10 cellular contexts compared by ENCODE assay signal in genomic region chr10:89548673-89549072, GRCh38. TPM values are rescaled to one million over a fixed set of nuclear protein-coding genes. Genes with fewer than 3 reads are reported as not detected.
"Had no signal": no experiment of that assay in that cellular context is flagged by ENCODE, and none has a peak within 500 bp of the region (broad histone marks: within the 10 kb centered on the region; RNA-seq: fewer than 3 reads in every experiment).

No MANE protein-coding gene starts in this region.

- H3K36me3 Mint-ChIP-seq: activated naive CD4-positive, alpha-beta T cell treated with anti-CD3 and anti-CD28 coated beads, Interleukin-2, amount 10 ng/mL, durations not matched to agents 7 days and 5 days; brain had no signal

- H3K27ac Mint-ChIP-seq: activated CD4-positive, alpha-beta T cell treated with anti-CD3 and anti-CD28 coated beads, Interleukin-2, amount 10 ng/mL, durations not matched to agents 7 days and 5 days; activated naive CD4-positive, alpha-beta T cell treated with anti-CD3 and anti-CD28 coated beads, Interleukin-2, amount 10 ng/mL, durations not matched to agents 7 days and 5 days; activated T-helper 2 cell treated with anti-CD3 and anti-CD28 coated beads, Interferon-gamma antibody, Interleukin-2, Interleukin-4, amounts not matched to agents 10 μg/mL and 5 μg/mL and 100 μg/mL, durations not matched to agents 14 hours and 24 hours and 36 hours; brain; nephron progenitor cell had no signal

- H3K4me1 Mint-ChIP-seq: activated CD4-positive, alpha-beta T cell treated with anti-CD3 and anti-CD28 coated beads, Interleukin-2, amount 10 ng/mL, durations not matched to agents 7 days and 5 days; activated naive CD4-positive, alpha-beta T cell treated with anti-CD3 and anti-CD28 coated beads, Interleukin-2, amount 10 ng/mL, durations not matched to agents 7 days and 5 days; brain; nephron progenitor cell had no signal

- H3K9me3 Mint-ChIP-seq: activated CD4-positive, alpha-beta T cell treated with anti-CD3 and anti-CD28 coated beads, Interleukin-2, amount 10 ng/mL, durations not matched to agents 7 days and 5 days; activated naive CD4-positive, alpha-beta T cell treated with anti-CD3 and anti-CD28 coated beads, Interleukin-2, amount 10 ng/mL, durations not matched to agents 7 days and 5 days; activated T-helper 2 cell treated with anti-CD3 and anti-CD28 coated beads, Interferon-gamma antibody, Interleukin-2, Interleukin-4, amounts not matched to agents 10 μg/mL and 5 μg/mL and 100 μg/mL, durations not matched to agents 14 hours and 24 hours and 36 hours had no signal

- H3K4me3 Mint-ChIP-seq: activated CD4-positive, alpha-beta T cell treated with anti-CD3 and anti-CD28 coated beads, Interleukin-2, amount 10 ng/mL, durations not matched to agents 7 days and 5 days; activated naive CD4-positive, alpha-beta T cell treated with anti-CD3 and anti-CD28 coated beads, Interleukin-2, amount 10 ng/mL, durations not matched to agents 7 days and 5 days; brain; nephron progenitor cell had no signal

- DNase-seq: activated CD4-positive, alpha-beta T cell treated with anti-CD3 and anti-CD28 coated beads, Interleukin-2, amount 10 ng/mL, durations not matched to agents 7 days and 5 days; activated CD4-positive, CD25-positive, alpha-beta regulatory T cell; activated naive CD4-positive, alpha-beta T cell treated with anti-CD3 and anti-CD28 coated beads, Interleukin-2, amount 10 ng/mL, durations not matched to agents 7 days and 5 days; erythroblast; kidney; nephron progenitor cell; stimulated activated CD4-positive, alpha-beta T cell treated with anti-CD3 and anti-CD28 coated beads, Interleukin-2, amount 100 ng/mL, for 48 hours; stimulated activated naive CD4-positive, alpha-beta T cell treated with Interleukin-2 at 50 U/mL for 16 hours had no signal

RNA-seq across cellular contexts. Expression of gene SLC16A12, which starts 13.3 kb away (rescaled TPM):
- total RNA-seq: activated CD4-positive, alpha-beta T cell treated with anti-CD3 and anti-CD28 coated beads, Interleukin-2, amount 10 ng/mL, durations not matched to agents 7 days and 5 days; activated T-helper 2 cell treated with anti-CD3 and anti-CD28 coated beads, Interferon-gamma antibody, Interleukin-2, Interleukin-4, amounts not matched to agents 10 μg/mL and 5 μg/mL and 100 μg/mL, durations not matched to agents 14 hours and 24 hours and 36 hours had no signal
